28 cellular contexts compared by ENCODE assay signal in the genomic region with DNA sequence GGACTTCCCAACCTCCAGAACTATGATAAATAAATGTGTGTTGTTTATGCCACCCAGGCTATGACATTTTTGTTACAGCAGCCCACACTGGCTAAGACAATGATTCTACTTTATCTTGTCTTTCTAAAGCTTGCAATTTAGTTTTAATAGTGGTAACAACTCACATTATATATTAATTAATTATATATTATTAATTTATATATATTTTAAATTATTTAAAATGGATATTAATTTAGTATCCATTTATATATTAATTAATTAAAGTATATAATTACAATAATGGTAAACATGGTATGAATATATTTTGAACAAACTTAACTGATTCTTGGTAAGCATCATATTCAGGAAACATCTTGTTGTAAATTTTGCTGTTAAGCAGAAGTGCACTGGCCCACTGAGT.
"Had no signal": no experiment of that assay in that cellular context is flagged by ENCODE, and none has a peak within 500 bp of the region (broad histone marks: within the 10 kb centered on the region; RNA-seq: fewer than 3 reads in every experiment).

No MANE protein-coding gene starts in this region.

- H3K27ac ChIP-seq: colonic mucosa, epithelial cell of prostate, esophagus squamous epithelium, gastroesophageal sphincter, heart left ventricle, hepatocyte, left lung, lower lobe of right lung had no signal

- H3K27ac Mint-ChIP-seq: dendritic cell treated with granulocyte-macrophage colony-stimulating factor and Interleukin-4, amounts not matched to agents 40 ng/mL and 50 ng/mL, for 4 days; effector memory CD8-positive, alpha-beta T cell; endodermal cell; immature natural killer cell; mesothelial cell of epicardium; naive B cell; naive thymus-derived CD8-positive, alpha-beta T cell had no signal

- H3K27me3 Mint-ChIP-seq: dendritic cell treated with granulocyte-macrophage colony-stimulating factor and Interleukin-4, amounts not matched to agents 40 ng/mL and 50 ng/mL, for 4 days; effector memory CD8-positive, alpha-beta T cell; naive B cell had no signal

- H3K36me3 ChIP-seq: colonic mucosa, esophagus squamous epithelium, gastroesophageal sphincter, heart left ventricle, left lung, lower lobe of right lung had no signal

- FAIRE-seq: endometrium had no signal

- H3K4me3 ChIP-seq: colonic mucosa, esophagus squamous epithelium, gastroesophageal sphincter, heart left ventricle, hepatocyte, left lung, lower lobe of right lung, mucosa of descending colon had no signal

- H3K9me3 Mint-ChIP-seq: dendritic cell treated with granulocyte-macrophage colony-stimulating factor and Interleukin-4, amounts not matched to agents 40 ng/mL and 50 ng/mL, for 4 days had no signal

- H3K4me1 ChIP-seq: colonic mucosa, esophagus squamous epithelium, gastroesophageal sphincter, heart left ventricle, left lung, lower lobe of right lung had no signal

- ATAC-seq: effector memory CD8-positive, alpha-beta T cell; esophagus mucosa; gastroesophageal sphincter; heart left ventricle; left cardiac atrium; left lung; left ventricle myocardium superior; lower lobe of right lung; mucosa of descending colon; naive thymus-derived CD8-positive, alpha-beta T cell had no signal

- H3K36me3 Mint-ChIP-seq: immature natural killer cell; naive B cell; naive thymus-derived CD8-positive, alpha-beta T cell had no signal

- H3K4me1 Mint-ChIP-seq: immature natural killer cell; mesothelial cell of epicardium; naive B cell; naive thymus-derived CD8-positive, alpha-beta T cell had no signal

- DNase-seq: colonic mucosa; cortex of kidney; effector CD8-positive, alpha-beta T cell; effector memory CD8-positive, alpha-beta T cell; endodermal cell; erythroblast; esophagus squamous epithelium; foreskin fibroblast; foreskin melanocyte; heart left ventricle; hypothalamus; immature natural killer cell; islet precursor cell; left cardiac atrium; left ventricle myocardium superior; lower lobe of right lung; mesenchymal stem cell; mucosa of descending colon; naive B cell; naive thymus-derived CD8-positive, alpha-beta T cell had no signal

- H3K4me3 Mint-ChIP-seq: dendritic cell treated with granulocyte-macrophage colony-stimulating factor and Interleukin-4, amounts not matched to agents 40 ng/mL and 50 ng/mL, for 4 days; effector memory CD8-positive, alpha-beta T cell; endodermal cell; immature natural killer cell; mesothelial cell of epicardium; naive B cell; naive thymus-derived CD8-positive, alpha-beta T cell had no signal

- H3K9me3 ChIP-seq: colonic mucosa, esophagus squamous epithelium, gastroesophageal sphincter, heart left ventricle, lower lobe of right lung, mucosa of descending colon had no signal
